Comparison of ENCODE assay signal across 1 cellular context in genomic region chr16:57299719-57300386, GRCh38.
TF ChIP-seq lines count a peak whose summit lies in the region.

No MANE protein-coding gene starts in this region.

TF ChIP-seq in HepG2, 621 proteins besides CTCF, POLR2A, EP300 and RAD21 (continued from another document and continues in another):
- TF ChIP-seq DDIT3 (CRISPR knock-in tag; IDR thresholded peaks at IDR 0.05), result no peak; the same call in 1 of the 2 replicates
- peak; percentile 86; the same call in 1 of the 2 replicates for TF ChIP-seq ZNF619 (CRISPR knock-in tag; IDR thresholded peaks at IDR 0.05)
- peak; percentile 92 for TF ChIP-seq ZNF205 (CRISPR knock-in tag; IDR thresholded peaks at IDR 0.05)
- TF ChIP-seq GMEB1 (CRISPR knock-in tag; IDR thresholded peaks at IDR 0.05; ENCODE audit: borderline replicate concordance), result no peak
- TF ChIP-seq AHR (CRISPR knock-in tag; IDR thresholded peaks at IDR 0.05), result no peak; the same call in 1 of the 2 replicates
- TF ChIP-seq ARID2 (CRISPR knock-in tag; IDR thresholded peaks at IDR 0.05; ENCODE audit: borderline replicate concordance), result no peak
- TF ChIP-seq GTF2F1 (IDR thresholded peaks at IDR 0.05; ENCODE audit: low read length), result peak; percentile 48
- no peak for TF ChIP-seq JDP2 (CRISPR knock-in tag; IDR thresholded peaks at IDR 0.05; ENCODE audit: borderline replicate concordance)
- peak; percentile 33 for TF ChIP-seq KMT2B (CRISPR knock-in tag; IDR thresholded peaks at IDR 0.05)
- TF ChIP-seq SRF (IDR thresholded peaks at IDR 0.05; ENCODE audit: low read depth, low read length), result 0 out of 2 replicates have a peak, but pooled peaks have one; percentile 7
- no peak for TF ChIP-seq ATM (IDR thresholded peaks at IDR 0.05; ENCODE audit: borderline replicate concordance)
- TF ChIP-seq RNF2 (conservative IDR thresholded peaks at IDR 0.05; ENCODE audit: low read depth), result no peak; the same call in 1 of the 2 replicates
- 0 out of 2 replicates have a peak, but pooled peaks have one; percentile 61 for TF ChIP-seq ZNF260 (CRISPR knock-in tag; IDR thresholded peaks at IDR 0.05; ENCODE audit: borderline replicate concordance, low read depth)
- TF ChIP-seq PAXIP1 (CRISPR knock-in tag; conservative IDR thresholded peaks at IDR 0.05), result peak; percentile 69; the same call in 1 of the 2 replicates
- no peak for TF ChIP-seq MTERF4 (CRISPR knock-in tag; IDR thresholded peaks at IDR 0.05)
- peak; percentile 86 for TF ChIP-seq ZNF430 (CRISPR knock-in tag; IDR thresholded peaks at IDR 0.05)
- no peak for TF ChIP-seq ZNF780A (CRISPR knock-in tag; IDR thresholded peaks at IDR 0.05)
- peak; percentile 64 for TF ChIP-seq ZNF503 (CRISPR knock-in tag; IDR thresholded peaks at IDR 0.05)
- 0 out of 2 replicates have a peak, but pooled peaks have one; percentile 24 for TF ChIP-seq ZNF790 (CRISPR knock-in tag; IDR thresholded peaks at IDR 0.05; ENCODE audit: borderline replicate concordance)
- peak; percentile 100 for TF ChIP-seq SSRP1 (CRISPR knock-in tag; IDR thresholded peaks at IDR 0.05)
- no peak for TF ChIP-seq TCF7 (IDR thresholded peaks at IDR 0.05; ENCODE audit: low read depth)
- TF ChIP-seq TEAD2 (CRISPR knock-in tag; IDR thresholded peaks at IDR 0.05), result no peak
- 0 out of 2 replicates have a peak, but pooled peaks have one; percentile 71 for TF ChIP-seq ZNF549 (CRISPR knock-in tag; IDR thresholded peaks at IDR 0.05)
- TF ChIP-seq GTF3A (CRISPR knock-in tag; conservative IDR thresholded peaks at IDR 0.05), result peak; percentile 73; the same call in 1 of the 2 replicates
- TF ChIP-seq HMGA1 (CRISPR knock-in tag; conservative IDR thresholded peaks at IDR 0.05), result no peak
- TF ChIP-seq ARID4A (CRISPR knock-in tag; IDR thresholded peaks at IDR 0.05; ENCODE audit: borderline replicate concordance), result peak; percentile 86
- TF ChIP-seq HDAC1 (CRISPR knock-in tag; IDR thresholded peaks at IDR 0.05), result peak; percentile 70
- peak; percentile 95 for TF ChIP-seq NCOR1 (IDR thresholded peaks at IDR 0.05; ENCODE audit: borderline replicate concordance, low read length)
- peak; percentile 79; the same call in 1 of the 2 replicates for TF ChIP-seq ZFP41 (CRISPR knock-in tag; IDR thresholded peaks at IDR 0.05; ENCODE audit: borderline replicate concordance)
- peak; percentile 83 for TF ChIP-seq KLF12 (CRISPR knock-in tag; IDR thresholded peaks at IDR 0.05; ENCODE audit: borderline replicate concordance)
- peak; percentile 44 for TF ChIP-seq NFIC (IDR thresholded peaks at IDR 0.05; ENCODE audit: low read length)
- TF ChIP-seq IKZF5 (CRISPR knock-in tag; IDR thresholded peaks at IDR 0.05), result no peak; the same call in 1 of the 2 replicates
- TF ChIP-seq MEIS1 (CRISPR knock-in tag; IDR thresholded peaks at IDR 0.05; ENCODE audit: borderline replicate concordance), result peak; percentile 15; the same call in 1 of the 2 replicates
- TF ChIP-seq IKZF1 (IDR thresholded peaks at IDR 0.05), result no peak
- peak; percentile 43; the same call in 1 of the 2 replicates for TF ChIP-seq PBX2 (CRISPR knock-in tag; IDR thresholded peaks at IDR 0.05)
- peak; percentile 92 for TF ChIP-seq HDAC2 (CRISPR knock-in tag; IDR thresholded peaks at IDR 0.05)
- TF ChIP-seq ELK4 (CRISPR knock-in tag; IDR thresholded peaks at IDR 0.05; ENCODE audit: borderline replicate concordance), result peak; percentile 72; the same call in 1 of the 2 replicates
- TF ChIP-seq HDAC6 (IDR thresholded peaks at IDR 0.05; ENCODE audit: low read depth, low read length), result no peak
- TF ChIP-seq FOSL1 (CRISPR knock-in tag; IDR thresholded peaks at IDR 0.05; ENCODE audit: borderline replicate concordance), result no peak; the same call in 1 of the 2 replicates
